Comparison of ENCODE assay signal across 1 cellular context in genomic region chr6:30159988-30160387, GRCh38.
TF ChIP-seq lines count a peak whose summit lies in the region.

No MANE protein-coding gene starts in this region.

TF ChIP-seq in HEK293, 187 proteins besides CTCF, POLR2A, EP300 and RAD21:
- TF ChIP-seq SCRT2 (tag by site-specific recombination; IDR thresholded peaks at IDR 0.05) (peak; percentile 99), SCRT1 (tag by site-specific recombination; IDR thresholded peaks at IDR 0.05; ENCODE audit: borderline replicate concordance) (peak; percentile 98), ZNF133 (tag by site-specific recombination; IDR thresholded peaks at IDR 0.05) (no peak)
